In genomic region chr2:218003265-218003950, GRCh38 we compare ENCODE assay signal across 10 cellular contexts. TPM values are rescaled to one million over a fixed set of nuclear protein-coding genes. Genes with fewer than 3 reads are reported as not detected.
DNase-seq lines count a peak whose midpoint lies in the region; ATAC-seq and TF ChIP-seq lines count a peak whose summit lies in the region.
"Had no signal": no experiment of that assay in that cellular context is flagged by ENCODE, and none has a peak within 500 bp of the region (broad histone marks: within the 10 kb centered on the region; RNA-seq: fewer than 3 reads in every experiment).

No MANE protein-coding gene starts in this region.

- H3K36me3 Mint-ChIP-seq in chondrocyte (ENCODE audit: low read depth) = no peaks in the 10 kb centered on the region

- H3K9me3 ChIP-seq in mesenchymal stem cell (ENCODE audit: control insufficient read depth, low read length) (no peaks in the 10 kb centered on the region), thoracic aorta (no peaks in the 10 kb centered on the region)

- no peak overlapping the region for H4K8ac ChIP-seq in mesenchymal stem cell (ENCODE audit: low read length)

- H2BK12ac ChIP-seq in mesenchymal stem cell (ENCODE audit: low read length in 2 of 2) = peak overlapping the region in 1 of 2 experiments; percentile 69

- peak overlapping the region; percentile 60 for H2BK15ac ChIP-seq in mesenchymal stem cell (ENCODE audit: low read depth, poor library complexity, severe bottlenecking)

- H3K18ac ChIP-seq in mesenchymal stem cell (ENCODE audit: low read depth in 1 of 2, low read length in 2 of 2) = peak overlapping the region; percentile 10 to 81

- no peaks in the 10 kb centered on the region for H3K79me1 ChIP-seq in mesenchymal stem cell (replicated peaks; ENCODE audit: low read length, poor library complexity, severe bottlenecking)

- peaks cover 85% of the 10 kb centered on the region for H3K4me1 Mint-ChIP-seq in chondrocyte (ENCODE audit: low read depth)

- ATAC-seq in thoracic aorta (ENCODE audit: insufficient number of reproducible peaks, low FRiP score, low read depth) (peak; percentile 36), HG03025 (IDR thresholded peaks at IDR 0.05; ENCODE audit: low FRiP score, unreplicated experiment) (no peak), GM21723 (IDR thresholded peaks at IDR 0.05; ENCODE audit: unreplicated experiment) (no peak)

- H3K27ac ChIP-seq in mesenchymal stem cell (ENCODE audit: low read length, poor library complexity, severe bottlenecking) = no peak overlapping the region
- peak overlapping the region; percentile 89 to 91 for H3K27ac ChIP-seq in thoracic aorta

- H3K9ac ChIP-seq in mesenchymal stem cell (ENCODE audit: low read length) = peak overlapping the region; percentile 91

- H2AFZ ChIP-seq in mesenchymal stem cell (ENCODE audit: low read depth, low read length) = no peak overlapping the region

- TF ChIP-seq CTCF in chondrocyte (IDR thresholded peaks at IDR 0.05) (no peak), thoracic aorta (IDR thresholded peaks at IDR 0.05) (no peak), lower leg skin (IDR thresholded peaks at IDR 0.05) (no peak)

- H3K4me3 Mint-ChIP-seq in chondrocyte (ENCODE audit: unreplicated experiment) = peak overlapping the region; percentile 85

- 50% methylated on average over 10 of the region's 11 CpGs for WGBS in mesenchymal stem cell
- 16 to 24% methylated on average over 9 to 11 of the region's 11 CpGs for WGBS in lower leg skin, 2 donors

- H4K91ac ChIP-seq in mesenchymal stem cell (ENCODE audit: low read length) = no peak overlapping the region

- peaks cover 24% of the 10 kb centered on the region for H3K4me1 ChIP-seq in mesenchymal stem cell (ENCODE audit: control insufficient read depth, insufficient read depth, low read depth, low read length)
- H3K4me1 ChIP-seq in thoracic aorta (ENCODE audit: control insufficient read depth in 1 of 2, low read depth in 2 of 2) = peaks cover 25 to 80% of the 10 kb centered on the region in 2 donors

- H3K27me3 ChIP-seq in mesenchymal stem cell (ENCODE audit: control insufficient read depth in 1 of 2, insufficient read depth in 1 of 2, low read length in 2 of 2) = peaks cover 0 to 15% of the 10 kb centered on the region in 2 experiments
- no peaks in the 10 kb centered on the region for H3K27me3 ChIP-seq in thoracic aorta (replicated peaks; ENCODE audit: insufficient read depth)

- H3K27ac Mint-ChIP-seq in chondrocyte (ENCODE audit: unreplicated experiment) = peak overlapping the region; percentile 98

- no peaks in the 10 kb centered on the region for H3K27me3 Mint-ChIP-seq in chondrocyte (ENCODE audit: low read depth)

- H3K14ac ChIP-seq in mesenchymal stem cell (ENCODE audit: low read length in 2 of 2) = peak overlapping the region in 1 of 2 experiments; percentile 87

- H3K4ac ChIP-seq in mesenchymal stem cell (ENCODE audit: low read depth in 1 of 2, low read length in 2 of 2) = peak overlapping the region in 1 of 2 experiments; percentile 11

- H3K9me3 Mint-ChIP-seq in chondrocyte (ENCODE audit: low read depth) = no peaks in the 10 kb centered on the region

- no peak overlapping the region for H2BK5ac ChIP-seq in mesenchymal stem cell (ENCODE audit: low read depth, low read length, poor library complexity, severe bottlenecking)

- no peak overlapping the region for H3K4me2 ChIP-seq in mesenchymal stem cell (ENCODE audit: low read length, poor library complexity, severe bottlenecking)

- H3K36me3 ChIP-seq in mesenchymal stem cell (ENCODE audit: control insufficient read depth in 1 of 2, insufficient read depth in 2 of 2, low read depth in 1 of 2, low read length in 2 of 2) (peaks cover 0 to 2% of the 10 kb centered on the region in 2 experiments), thoracic aorta (no peaks in the 10 kb centered on the region)

- intact Hi-C loops in lower leg skin (cut with DNase I; ENCODE audit: low total_unique reads) = no loop called here

- H3K4me3 ChIP-seq in mesenchymal stem cell (ENCODE audit: insufficient read depth in 1 of 2, low read depth in 1 of 2, low read length in 2 of 2) (peak overlapping the region in 1 of 2 experiments; percentile 94), thoracic aorta (peak overlapping the region; percentile 74), lower leg skin (ENCODE audit: low read depth, poor library complexity, severe bottlenecking) (no peak overlapping the region)

- TF ChIP-seq POLR2A in lower leg skin (IDR thresholded peaks at IDR 0.05) = no peak

- H2BK120ac ChIP-seq in mesenchymal stem cell (ENCODE audit: low read depth, low read length) = no peak overlapping the region

- H3K23ac ChIP-seq in mesenchymal stem cell (ENCODE audit: low read length in 2 of 2) = no peak overlapping the region

- DNase-seq in HCEC 1CT (peak; percentile 50), chondrocyte (ENCODE audit: low spot score) (no peak), mesenchymal stem cell (no peak), thoracic aorta (ENCODE audit: low spot score) (no peak), SKM-1 treated with dmso at 0.1 percent for 144 hours (lab: John Stamatoyannopoulos, UW; ENCODE audit: unreplicated experiment) (no peak), lower leg skin (ENCODE audit: low spot score in 2 of 2) (no peak)
- DNase-seq: NCI-H446, T-helper 1 cell had no signal

- no peak overlapping the region for H2AK5ac ChIP-seq in mesenchymal stem cell (ENCODE audit: low read length, severe bottlenecking)

RNA-seq across cellular contexts. Expression of gene TNS1, which starts 0.6 kb away (rescaled TPM):
- 227 to 272 TPM (median 249 TPM) in 3 replicates for total RNA-seq in chondrocyte
- polyA plus RNA-seq in mesenchymal stem cell (2013, experiment 1 of 2) = 6.3 TPM
- 5.1 TPM for polyA plus RNA-seq in mesenchymal stem cell (2013, experiment 2 of 2)
- 1,000 to 10,000 TPM; 1,836 to 2,296 TPM for total RNA-seq in thoracic aorta
- 100 to 1,000 TPM in 2 of 4 donors, 10 to 100 TPM in 2; 57.7 to 120 (median 95.7) TPM for total RNA-seq in lower leg skin
